Comparison of ENCODE assay signal across 8 cellular contexts in genomic region chr11:10076458-10077141, GRCh38.
A peak's percentile ranks its signal among the peaks of the same experiment; 100 is the strongest.
DNase-seq lines count a peak whose midpoint lies in the region; ATAC-seq and FAIRE-seq lines count a peak whose summit lies in the region.

No MANE protein-coding gene starts in this region.

- H3K9me3 ChIP-seq in small intestine (ENCODE audit: control insufficient read depth, low read depth): no peaks in the 10 kb centered on the region

- no peaks in the 10 kb centered on the region for H3K36me3 ChIP-seq in small intestine (ENCODE audit: control insufficient read depth in 2 of 2, insufficient read depth in 2 of 2, low read length in 2 of 2)

- no peak overlapping the region for H3K27ac ChIP-seq in small intestine (ENCODE audit: low read depth in 1 of 2, low read length in 1 of 2)

- ATAC-seq in GM18861 (IDR thresholded peaks at IDR 0.05; ENCODE audit: unreplicated experiment) (peak; percentile 64), HG03432 (IDR thresholded peaks at IDR 0.05; ENCODE audit: unreplicated experiment) (no peak)

- 50 to 63% (median 55%) methylated on average over 6 of the region's 6 CpGs for WGBS in small intestine, 3 donors

- DNase-seq in Ammon's horn (ENCODE audit: low spot score) (peak; percentile 19), HTR-8/SVneo (ENCODE audit: insufficient read length, low spot score) (peak; percentile 6), fibroblast of the conjunctiva (ENCODE audit: low read depth) (peak; percentile 80), small intestine (peak; percentile 21), SIG-M5 (lab: John Stamatoyannopoulos, UW) (no peak)
- peak; percentile 3 to 7 for DNase-seq in activated CD4-positive, alpha-beta T cell treated with anti-CD3 and anti-CD28 coated beads for 4 hours

- no peaks in the 10 kb centered on the region for H3K27me3 ChIP-seq in small intestine (ENCODE audit: control insufficient read depth in 2 of 2, insufficient read depth in 2 of 2, low read length in 2 of 2)

- H3K4me1 ChIP-seq in small intestine (ENCODE audit: control insufficient read depth in 2 of 2, insufficient read depth in 1 of 2, low read depth in 1 of 2, low read length in 1 of 2): no peaks in the 10 kb centered on the region

- FAIRE-seq in HTR-8/SVneo (lab: Jason Lieb, UNC) (peak; percentile 60), small intestine (lab: Jason Lieb, UNC) (no peak)

- no peak overlapping the region for H3K4me3 ChIP-seq in small intestine (ENCODE audit: low read depth in 1 of 2, low read length in 2 of 2)
